Comparison of ENCODE assay signal across 1 cellular context in the genomic region with DNA sequence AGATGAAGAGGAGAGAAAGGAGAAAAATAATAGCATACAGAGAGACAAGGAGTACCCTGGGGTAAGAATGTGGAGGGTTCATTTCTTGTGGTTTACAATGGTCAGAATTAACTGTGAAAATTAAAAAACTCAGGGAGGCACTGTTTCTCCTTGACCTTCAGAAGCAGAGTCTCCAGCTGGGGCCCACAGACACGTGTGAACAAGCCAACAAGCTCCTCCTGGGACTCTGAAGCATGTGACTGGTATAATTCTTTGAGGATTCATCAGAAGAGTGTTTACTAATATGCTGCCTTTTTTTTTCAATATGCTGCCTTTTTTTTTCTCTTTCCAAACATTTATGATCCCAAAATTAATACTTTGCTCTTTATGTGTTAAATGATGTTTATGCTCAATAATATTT.
TF ChIP-seq lines count a peak whose summit lies in the region.

No MANE protein-coding gene starts in this region.

TF ChIP-seq in HepG2, 621 proteins besides CTCF, POLR2A, EP300 and RAD21 (continued from another document):
- TF ChIP-seq FUBP1 (CRISPR knock-in tag; IDR thresholded peaks at IDR 0.05; ENCODE audit: borderline replicate concordance) (no peak), ZBTB8A (CRISPR knock-in tag; IDR thresholded peaks at IDR 0.05; ENCODE audit: borderline replicate concordance, low read depth) (no peak), EZH2 (conservative IDR thresholded peaks at IDR 0.05; ENCODE audit: low read depth, low read length) (no peak), CAMTA2 (CRISPR knock-in tag; IDR thresholded peaks at IDR 0.05; ENCODE audit: borderline replicate concordance) (no peak), ZNF549 (CRISPR knock-in tag; IDR thresholded peaks at IDR 0.05) (no peak), ZNF891 (CRISPR knock-in tag; IDR thresholded peaks at IDR 0.05) (no peak)
- TF ChIP-seq, protein P1, sequence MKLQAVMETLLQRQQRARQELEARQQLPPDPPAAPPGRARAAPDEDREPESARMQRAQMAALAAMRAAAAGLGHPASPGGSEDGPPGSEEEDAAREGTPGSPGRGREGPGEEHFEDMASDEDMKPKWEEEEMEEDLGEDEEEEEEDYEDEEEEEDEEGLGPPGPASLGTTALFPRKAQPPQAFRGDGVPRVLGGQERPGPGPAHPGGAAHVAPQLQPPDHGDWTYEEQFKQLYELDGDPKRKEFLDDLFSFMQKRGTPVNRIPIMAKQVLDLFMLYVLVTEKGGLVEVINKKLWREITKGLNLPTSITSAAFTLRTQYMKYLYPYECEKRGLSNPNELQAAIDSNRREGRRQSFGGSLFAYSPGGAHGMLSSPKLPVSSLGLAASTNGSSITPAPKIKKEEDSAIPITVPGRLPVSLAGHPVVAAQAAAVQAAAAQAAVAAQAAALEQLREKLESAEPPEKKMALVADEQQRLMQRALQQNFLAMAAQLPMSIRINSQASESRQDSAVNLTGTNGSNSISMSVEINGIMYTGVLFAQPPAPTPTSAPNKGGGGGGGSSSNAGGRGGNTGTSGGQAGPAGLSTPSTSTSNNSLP (IDR thresholded peaks at IDR 0.05; ENCODE audit: low read depth, low read length) = no peak
